In genomic region chr1:201183209-201183608, GRCh38 we compare ENCODE assay signal across 1 cellular context.
TF ChIP-seq lines count a peak whose summit lies in the region.

No MANE protein-coding gene starts in this region.

TF ChIP-seq in GM12878, 131 proteins besides CTCF, POLR2A, EP300 and RAD21:
- TF ChIP-seq FOXM1 (IDR thresholded peaks at IDR 0.05; ENCODE audit: low read depth, low read length) (no peak), EGR1 (IDR thresholded peaks at IDR 0.05; ENCODE audit: borderline replicate concordance in 1 of 2, low read depth in 2 of 2, low read length in 2 of 2) (no peak), MYB (IDR thresholded peaks at IDR 0.05; ENCODE audit: borderline replicate concordance, low read depth, low read length) (no peak), LARP7 (IDR thresholded peaks at IDR 0.05) (no peak), NRF1 (conservative IDR thresholded peaks at IDR 0.05; ENCODE audit: low read depth, low read length) (no peak), NKRF (conservative IDR thresholded peaks at IDR 0.05) (no peak), ESRRA (IDR thresholded peaks at IDR 0.05; ENCODE audit: low read length) (no peak), NBN (IDR thresholded peaks at IDR 0.05) (no peak), PAX8 (IDR thresholded peaks at IDR 0.05) (no peak)
